In the genomic region with DNA sequence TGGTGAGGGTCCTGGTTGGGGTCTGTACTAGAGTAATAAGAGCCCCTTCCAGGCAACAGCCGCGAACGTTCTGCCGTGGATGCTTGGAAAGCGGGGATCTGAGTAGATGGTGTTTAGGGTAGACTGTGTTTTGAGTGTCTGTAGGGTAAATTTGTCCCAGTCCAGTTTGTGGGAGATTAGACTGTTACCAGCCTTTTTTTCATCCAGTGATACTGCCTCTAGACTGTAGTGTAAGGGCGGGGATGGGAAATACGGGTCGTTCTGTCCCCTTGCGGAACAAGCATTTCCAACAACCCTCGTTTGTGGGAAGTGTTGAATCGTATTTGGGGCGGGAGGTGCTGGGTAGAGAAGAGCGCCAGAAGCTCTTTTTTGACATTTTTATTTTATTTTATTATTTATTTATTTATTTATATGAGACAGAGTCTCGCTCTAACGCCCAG, we compare ENCODE assay signal across 8 cellular contexts. TPM values are rescaled to one million over a fixed set of nuclear protein-coding genes. Genes with fewer than 3 reads are reported as not detected.
DNase-seq lines count a peak whose midpoint lies in the region; ATAC-seq, FAIRE-seq and TF ChIP-seq lines count a peak whose summit lies in the region.

No MANE protein-coding gene starts in this region.

- DNase-seq in stimulated activated CD8-positive, alpha-beta memory T cell treated with anti-CD3 and anti-CD28 coated beads, Interleukin-4, amount 100 ng/mL, for 24 hours (ENCODE audit: low read depth): peak; percentile 0
- no peak for DNase-seq in stimulated activated CD8-positive, alpha-beta memory T cell treated with anti-CD3 and anti-CD28 coated beads, Interleukin-4, amount 100 ng/mL, for 48 hours
- DNase-seq in NCI-H226 (peak; percentile 1), GM12878 (ENCODE audit: low read depth, low spot score) (no peak), spleen (no peak)

- peak overlapping the region; percentile 23; the same call in 1 of the 2 replicates for H3K4me2 ChIP-seq in GM12878 (ENCODE audit: control insufficient read depth, insufficient read depth)

- no peaks in the 10 kb centered on the region for H3K27me3 ChIP-seq in GM12878 (replicated peaks in 1 of 2; ENCODE audit: control insufficient read depth in 2 of 2, insufficient read depth in 2 of 2, low read length in 1 of 2)
- no peaks in the 10 kb centered on the region for H3K27me3 ChIP-seq in spleen (replicated peaks in 1 of 7)

- RAD21 ChIA-PET in GM12878 (lab: Charles Lee; ENCODE audit: unreplicated experiment): interaction anchor here (0.6 to 2.7 kb wide), 6 partner anchors 15 to 100 kb away, joined by 3 to 9 read pairs (median 5); a partner anchor contains a TSS

- POLR2A ChIA-PET in GM12878 (lab: Charles Lee): interaction anchor here (0.6 to 2.3 kb wide), 7 partner anchors 19 to 124 kb away, joined by 3 to 10 read pairs (median 4); a partner anchor contains a TSS

- peak overlapping the region; percentile 86 for H3K9ac ChIP-seq in GM12878 (ENCODE audit: control insufficient read depth, insufficient read depth, low read length)

- TF ChIP-seq EP300 in GM12878 (IDR thresholded peaks at IDR 0.05; ENCODE audit: borderline replicate concordance in 1 of 2, control insufficient read depth in 1 of 2, low read depth in 2 of 2, low read length in 2 of 2): no peak

- peak overlapping the region; percentile 76 for H3K4me3 ChIP-seq in GM12878
- peak overlapping the region; percentile 95 for H3K4me3 ChIP-seq in iPS-18c (ENCODE audit: insufficient read depth, low read depth, low read length)
- H3K4me3 ChIP-seq in spleen: peak overlapping the region; percentile 75 to 99 (median 86)

- H3K4me1 ChIP-seq in GM12878 (ENCODE audit: control insufficient read depth, insufficient read depth, low read length): no peaks in the 10 kb centered on the region; the same call in 1 of the 2 replicates
- H3K4me1 ChIP-seq in spleen: peaks cover 10 to 90% (median 55%) of the 10 kb centered on the region in 6 donors

- no peak for TF ChIP-seq RAD21 in GM12878 (IDR thresholded peaks at IDR 0.05; ENCODE audit: insufficient read depth, low read depth, low read length)

- H2AFZ ChIP-seq in GM12878 (ENCODE audit: control insufficient read depth, low read depth, low read length): peak overlapping the region; percentile 81

- in situ Hi-C loops in GM12878 (cut with MboI): no loop called here

- H3K27ac ChIP-seq in GM12878 (ENCODE audit: control insufficient read depth, insufficient read depth) (peak overlapping the region; percentile 72), spleen (peak overlapping the region; percentile 90 to 99 (median 94))

- no peaks in the 10 kb centered on the region for H4K20me1 ChIP-seq in GM12878 (ENCODE audit: control insufficient read depth, insufficient read depth)

- intact Hi-C loops in GM12878 (cut with micrococcal nuclease; ENCODE audit: unreplicated experiment): loop anchor here (2.0 kb wide), 1 partner anchor 102 kb away; no protein-coding TSS in a partner anchor
- intact Hi-C loops in spleen (cut with DNase I; ENCODE audit: low total_unique reads): loop anchor here (5.0 kb wide), 1 partner anchor 98 kb away; no protein-coding TSS in a partner anchor

- CTCF ChIA-PET in GM12878 (lab: Yijun Ruan, JAX): interaction anchor here (1.1 to 1.2 kb wide), 2 partner anchors 58 to 71 kb away, joined by 3 to 6 read pairs; a partner anchor contains a TSS

- H3K79me2 ChIP-seq in GM12878 (ENCODE audit: control insufficient read depth, insufficient read depth, low read length): peaks cover 66% of the 10 kb centered on the region

- no peak for TF ChIP-seq CTCF in GM12878 (IDR thresholded peaks at IDR 0.05 in 2 of 3, conservative IDR thresholded peaks at IDR 0.05 in 1 of 3; ENCODE audit: control insufficient read depth in 2 of 3, extremely low read depth in 1 of 3, insufficient read depth in 1 of 3, low read depth in 3 of 3, low read length in 3 of 3)
- no peak for TF ChIP-seq CTCF in spleen (IDR thresholded peaks at IDR 0.05 in 8 of 11, conservative IDR thresholded peaks at IDR 0.05 in 3 of 11)

- H3K36me3 ChIP-seq in GM12878 (ENCODE audit: control insufficient read depth in 2 of 2, insufficient read depth in 2 of 2, low read length in 1 of 2) (peaks cover 1 to 12% of the 10 kb centered on the region in 2 experiments; a peak in 2 of 4 replicates), spleen (peaks cover 0 to 36% (median 7%) of the 10 kb centered on the region in 6 donors)

- peak; percentile 14 for ATAC-seq in HG02642 (IDR thresholded peaks at IDR 0.05; ENCODE audit: poor library complexity, unreplicated experiment)
- peak; percentile 60 for ATAC-seq in GM12878
- no peak for ATAC-seq in HG03571 (IDR thresholded peaks at IDR 0.05; ENCODE audit: unreplicated experiment)

- BruUV-seq in GM12878 (replicated peaks; lab: Mats Ljungman, UMichigan): TSS peak; percentile 66

- no peak for TF ChIP-seq POLR2A in GM12878 (IDR thresholded peaks at IDR 0.05; ENCODE audit: low read depth, low read length)
- no peak for TF ChIP-seq POLR2A in spleen (IDR thresholded peaks at IDR 0.05)

- SMC1A ChIA-PET in GM12878 (lab: Charles Lee; ENCODE audit: uncharacterized antibody, unreplicated experiment): interaction anchor here (0.8 to 5.4 kb wide), 6 partner anchors 10 to 58 kb away, joined by 3 to 45 read pairs (median 4); a partner anchor contains a TSS

- no peaks in the 10 kb centered on the region for H3K9me3 ChIP-seq in GM12878 (replicated peaks; ENCODE audit: control insufficient read depth, insufficient read depth, low read length)
- H3K9me3 ChIP-seq in iPS-18c (ENCODE audit: control insufficient read depth, insufficient read depth, low read length): peaks cover 3% of the 10 kb centered on the region
- no peaks in the 10 kb centered on the region for H3K9me3 ChIP-seq in spleen

- under 1% methylated on average over 15 of the region's 15 CpGs for WGBS in GM12878 (ENCODE audit: insufficient coverage, insufficient replicate concordance, low lambda C conversion rate, missing lambda C conversion rate)
- 0 to 1% (median 0%) methylated on average over 15 of the region's 15 CpGs for WGBS in spleen, 5 donors

- FAIRE-seq in GM12878 (lab: Jason Lieb, UNC): no peak

RNA-seq across cellular contexts. Expression of a gene that starts 0.4 kb away (rescaled TPM):
- total RNA-seq in GM12878 (2013; cell fraction: nucleolus; rRNA removed): 16.7 and 25.2 TPM in 2 replicates
- total RNA-seq in GM12878 (2014; rRNA removed) (40.6 and 40.7 TPM in 2 replicates), GM12878 (2014; rRNA removed; fragmentation: Illumina TruSeq; extraction: Trizol) (37.5 and 41.8 TPM in 2 replicates), GM12878 (2021) (26.7 and 33.5 TPM in 2 replicates), spleen (10 to 100 TPM; 15.3 to 33.7 (median 19.9) TPM)
- 15.2 TPM for polyA plus RNA-seq in GM12878 (2011; ENCODE audit: low read depth)
- polyA plus RNA-seq in GM12878 (2011; rRNA removed) (45.2 and 80.6 TPM in 2 replicates), GM12878 (2014; fragmentation: Illumina TruSeq; extraction: Trizol) (40.6 and 48.3 TPM in 2 replicates), GM12878 (2014; fragmentation: Nextera tagmentation; extraction: Ambion mirVana) (10 to 100 TPM; 30.8 to 37.0 TPM), GM12878 (2014; rRNA removed) (25.3 and 28.7 TPM in 2 replicates), GM12878 (2016; fragmentation: Nextera tagmentation; extraction: Ambion mirVana) (10 to 100 TPM; 54.0 to 59.3 TPM), spleen (10 to 100 TPM in 1 of 3 donors, 1 to 10 TPM in 2; 6.7 to 13.7 (median 8.7) TPM)
- polyA plus RNA-seq in GM12878 (2011; cell fraction: cytosol; rRNA removed): 19.5 and 24.6 TPM in 2 replicates
- 6.9 and 8.6 TPM in 2 replicates for polyA plus RNA-seq in GM12878 (2011; cell fraction: nucleus; rRNA removed)
- 17.9 and 26.5 TPM in 2 replicates for polyA plus RNA-seq in GM12878 (2012)
- 19.1 and 19.2 TPM in 2 replicates for polyA minus RNA-seq in GM12878 (2011; rRNA and poly(A)+ RNA removed)
- polyA minus RNA-seq in GM12878 (2011; cell fraction: cytosol; rRNA and poly(A)+ RNA removed): 10.1 and 12.4 TPM in 2 replicates
- 3.0 and 3.9 TPM in 2 replicates for polyA minus RNA-seq in GM12878 (2011; cell fraction: nucleus; rRNA and poly(A)+ RNA removed)

RNA-seq across cellular contexts. Expression of a gene that starts 0.5 kb away (rescaled TPM):
- 27.7 and 30.2 TPM in 2 replicates for total RNA-seq in GM12878 (2013; cell fraction: nucleolus; rRNA removed)
- 5.9 and 8.1 TPM in 2 replicates for total RNA-seq in GM12878 (2014; rRNA removed)
- 11.4 and 12.2 TPM in 2 replicates for total RNA-seq in GM12878 (2014; rRNA removed; fragmentation: Illumina TruSeq; extraction: Trizol)
- total RNA-seq in GM12878 (2021): 10.4 and 11.1 TPM in 2 replicates
- 4.2 TPM for polyA plus RNA-seq in GM12878 (2011; ENCODE audit: low read depth)
- polyA plus RNA-seq in GM12878 (2011; rRNA removed): 11.6 and 15.7 TPM in 2 replicates
- 12.5 and 14.4 TPM in 2 replicates for polyA plus RNA-seq in GM12878 (2011; cell fraction: cytosol; rRNA removed)
- 7.3 and 10.0 TPM in 2 replicates for polyA plus RNA-seq in GM12878 (2011; cell fraction: nucleus; rRNA removed)
- 6.3 and 7.5 TPM in 2 replicates for polyA plus RNA-seq in GM12878 (2012)
- 10.3 and 11.9 TPM in 2 replicates for polyA plus RNA-seq in GM12878 (2014; fragmentation: Illumina TruSeq; extraction: Trizol)
- 1 to 10 TPM; 5.2 to 5.8 TPM for polyA plus RNA-seq in GM12878 (2014; fragmentation: Nextera tagmentation; extraction: Ambion mirVana)
- 7.0 and 7.7 TPM in 2 replicates for polyA plus RNA-seq in GM12878 (2014; rRNA removed)
- polyA plus RNA-seq in GM12878 (2016; fragmentation: Nextera tagmentation; extraction: Ambion mirVana): 10 to 100 TPM in 1 of 2 experiments, 1 to 10 TPM in 1; 8.3 to 10.9 TPM
- 8.1 and 9.7 TPM in 2 replicates for polyA minus RNA-seq in GM12878 (2011; rRNA and poly(A)+ RNA removed)
- polyA minus RNA-seq in GM12878 (2011; cell fraction: cytosol; rRNA and poly(A)+ RNA removed): 1.7 and 3.7 TPM in 2 replicates
- 4.1 and 7.1 TPM in 2 replicates for polyA minus RNA-seq in GM12878 (2011; cell fraction: nucleus; rRNA and poly(A)+ RNA removed)
- total RNA-seq in spleen: 10 to 100 TPM; 11.5 to 21.4 (median 17.9) TPM
- polyA plus RNA-seq in spleen: 1 to 10 TPM; 3.9 to 7.8 (median 5.9) TPM

RNA-seq across cellular contexts. Expression of a gene that starts 26.3 kb away (rescaled TPM):
- total RNA-seq in GM12878 (2013; cell fraction: nucleolus; rRNA removed): 144 and 149 TPM in 2 replicates
- total RNA-seq in GM12878 (2014; rRNA removed) (7.7 and 9.4 TPM in 2 replicates), GM12878 (2014; rRNA removed; fragmentation: Illumina TruSeq; extraction: Trizol) (7.5 and 8.1 TPM in 2 replicates), GM12878 (2021) (8.4 and 11.5 TPM in 2 replicates), spleen (10 to 100 TPM; 14.2 to 30.8 (median 23.6) TPM)
- 3.7 TPM for polyA plus RNA-seq in GM12878 (2011; ENCODE audit: low read depth)
- polyA plus RNA-seq in GM12878 (2011; rRNA removed) (3.6 and 4.7 TPM in 2 replicates), GM12878 (2014; fragmentation: Illumina TruSeq; extraction: Trizol) (8.6 and 8.7 TPM in 2 replicates), GM12878 (2014; fragmentation: Nextera tagmentation; extraction: Ambion mirVana) (1 to 10 TPM in 1 of 2 experiments, under 1 TPM in 1; 0.58 to 1.1 TPM), GM12878 (2014; rRNA removed) (8.2 and 9.3 TPM in 2 replicates), GM12878 (2016; fragmentation: Nextera tagmentation; extraction: Ambion mirVana) (1 to 10 TPM; 2.7 to 2.9 TPM), spleen (1 to 10 TPM in 2 of 3 donors, under 1 TPM in 1; 0.97 to 4.4 (median 2.8) TPM)
- polyA plus RNA-seq in GM12878 (2011; cell fraction: cytosol; rRNA removed): 3.5 and 3.6 TPM in 2 replicates
- 22.7 and 25.2 TPM in 2 replicates for polyA plus RNA-seq in GM12878 (2011; cell fraction: nucleus; rRNA removed)
- 4.9 and 6.5 TPM in 2 replicates for polyA plus RNA-seq in GM12878 (2012)
- 8.9 and 11.0 TPM in 2 replicates for polyA minus RNA-seq in GM12878 (2011; rRNA and poly(A)+ RNA removed)
- polyA minus RNA-seq in GM12878 (2011; cell fraction: cytosol; rRNA and poly(A)+ RNA removed): 1.5 and 2.0 TPM in 2 replicates
- 10.2 and 13.9 TPM in 2 replicates for polyA minus RNA-seq in GM12878 (2011; cell fraction: nucleus; rRNA and poly(A)+ RNA removed)

RNA-seq across cellular contexts. Expression of a gene that starts 53.6 kb away (rescaled TPM):
- 220 and 239 TPM in 2 replicates for total RNA-seq in GM12878 (2013; cell fraction: nucleolus; rRNA removed)
- total RNA-seq in GM12878 (2014; rRNA removed): 51.9 and 65.2 TPM in 2 replicates
- total RNA-seq in GM12878 (2014; rRNA removed; fragmentation: Illumina TruSeq; extraction: Trizol): 126 and 134 TPM in 2 replicates
- total RNA-seq in GM12878 (2021): 56.6 and 56.8 TPM in 2 replicates
- 41.7 TPM for polyA plus RNA-seq in GM12878 (2011; ENCODE audit: low read depth)
- polyA plus RNA-seq in GM12878 (2011; rRNA removed): 90.8 and 147 TPM in 2 replicates
- 36.4 and 37.2 TPM in 2 replicates for polyA plus RNA-seq in GM12878 (2011; cell fraction: cytosol; rRNA removed)
- 43.5 and 48.7 TPM in 2 replicates for polyA plus RNA-seq in GM12878 (2011; cell fraction: nucleus; rRNA removed)
- 88.0 and 119 TPM in 2 replicates for polyA plus RNA-seq in GM12878 (2012)
- 127 and 130 TPM in 2 replicates for polyA plus RNA-seq in GM12878 (2014; fragmentation: Illumina TruSeq; extraction: Trizol)
- polyA plus RNA-seq in GM12878 (2014; fragmentation: Nextera tagmentation; extraction: Ambion mirVana): 10 to 100 TPM; 63.5 to 68.1 TPM
- polyA plus RNA-seq in GM12878 (2014; rRNA removed): 65.8 and 78.7 TPM in 2 replicates
- polyA plus RNA-seq in GM12878 (2016; fragmentation: Nextera tagmentation; extraction: Ambion mirVana): 10 to 100 TPM; 70.5 to 86.8 TPM
- 34.4 and 39.9 TPM in 2 replicates for polyA minus RNA-seq in GM12878 (2011; rRNA and poly(A)+ RNA removed)
- polyA minus RNA-seq in GM12878 (2011; cell fraction: cytosol; rRNA and poly(A)+ RNA removed): 21.2 and 23.1 TPM in 2 replicates
- 17.0 and 24.8 TPM in 2 replicates for polyA minus RNA-seq in GM12878 (2011; cell fraction: nucleus; rRNA and poly(A)+ RNA removed)
- 100 to 1,000 TPM in 6 of 7 donors, 10 to 100 TPM in 1; 98.8 to 151 (median 115) TPM for total RNA-seq in spleen
- polyA plus RNA-seq in spleen: 10 to 100 TPM; 60.8 to 79.9 (median 66.7) TPM

RNA-seq across cellular contexts. Expression of a gene that starts 58.1 kb away (rescaled TPM):
- 78.8 and 81.1 TPM in 2 replicates for total RNA-seq in GM12878 (2013; cell fraction: nucleolus; rRNA removed)
- total RNA-seq in GM12878 (2014; rRNA removed) (30.4 and 31.6 TPM in 2 replicates), GM12878 (2014; rRNA removed; fragmentation: Illumina TruSeq; extraction: Trizol) (38.1 and 40.3 TPM in 2 replicates), GM12878 (2021) (35.6 and 37.8 TPM in 2 replicates), spleen (10 to 100 TPM; 62.5 to 93.3 (median 75.7) TPM)
- polyA plus RNA-seq in GM12878 (2011; ENCODE audit: low read depth): 16.3 TPM
- polyA plus RNA-seq in GM12878 (2011; rRNA removed) (30.9 and 35.3 TPM in 2 replicates), GM12878 (2014; fragmentation: Illumina TruSeq; extraction: Trizol) (33.4 and 39.2 TPM in 2 replicates), GM12878 (2014; fragmentation: Nextera tagmentation; extraction: Ambion mirVana) (10 to 100 TPM; 10.7 to 13.4 TPM), GM12878 (2014; rRNA removed) (13.8 TPM in 2 replicates), GM12878 (2016; fragmentation: Nextera tagmentation; extraction: Ambion mirVana) (10 to 100 TPM; 36.9 to 45.3 TPM), spleen (1 to 10 TPM; 4.6 to 9.2 (median 5.3) TPM)
- polyA plus RNA-seq in GM12878 (2011; cell fraction: cytosol; rRNA removed): 23.2 and 29.2 TPM in 2 replicates
- polyA plus RNA-seq in GM12878 (2011; cell fraction: nucleus; rRNA removed): 13.0 and 17.1 TPM in 2 replicates
- polyA plus RNA-seq in GM12878 (2012): 17.2 and 20.5 TPM in 2 replicates
- polyA minus RNA-seq in GM12878 (2011; rRNA and poly(A)+ RNA removed): 60.5 and 147 TPM in 2 replicates
- 23.1 and 24.3 TPM in 2 replicates for polyA minus RNA-seq in GM12878 (2011; cell fraction: cytosol; rRNA and poly(A)+ RNA removed)
- polyA minus RNA-seq in GM12878 (2011; cell fraction: nucleus; rRNA and poly(A)+ RNA removed): 15.1 and 19.7 TPM in 2 replicates

Comparison
In these comparisons a context has a peak if more than half of its experiments do, and no peak if none do; other contexts are left out.
1. DNase-seq: peak in stimulated activated CD8-positive, alpha-beta memory T cell treated with anti-CD3 and anti-CD28 coated beads, Interleukin-4, amount 100 ng/mL, for 24 hours (single experiment) and NCI-H226 (single experiment); none in stimulated activated CD8-positive, alpha-beta memory T cell treated with anti-CD3 and anti-CD28 coated beads, Interleukin-4, amount 100 ng/mL, for 48 hours (single experiment), GM12878 (single experiment) and spleen (single experiment).
2. Peak in every context shown above with its lines, with median percentiles within 50 percentile points of each other: H3K4me3 ChIP-seq.